ENCODE assay signal across 12 cellular contexts in genomic region chr22:46515208-46516111, GRCh38. TPM values are rescaled to one million over a fixed set of nuclear protein-coding genes. Genes with fewer than 3 reads are reported as not detected.
DNase-seq lines count a peak whose midpoint lies in the region; ATAC-seq lines count a peak whose summit lies in the region.
"Had no signal": no experiment of that assay in that cellular context is flagged by ENCODE, and none has a peak within 500 bp of the region (broad histone marks: within the 10 kb centered on the region; RNA-seq: fewer than 3 reads in every experiment).

No MANE protein-coding gene starts in this region.

- H3K36me3 Mint-ChIP-seq in natural killer cell treated with Interleukin-12 subunit alpha and Interleukin-12 subunit beta and Interleukin-15 and Interleukin-18, amount 100 ng/mL, for 72 hours, result no peaks in the 10 kb centered on the region

- peak; percentile 58 for ATAC-seq in stimulated activated naive CD8-positive, alpha-beta T cell treated with anti-CD3 and anti-CD28 coated beads, Interleukin-15, Interleukin-2, amounts not matched to agents 100 U/mL and 50 U/mL, for 24 hours
- no peak for ATAC-seq in stimulated activated naive CD8-positive, alpha-beta T cell treated with anti-CD3 and anti-CD28 coated beads, Interleukin-15, amount 100 ng/mL, for 72 hours
- ATAC-seq in GM19455 (IDR thresholded peaks at IDR 0.05; ENCODE audit: unreplicated experiment) (no peak), GM18907 (IDR thresholded peaks at IDR 0.05; ENCODE audit: unreplicated experiment) (no peak), GM19397 (IDR thresholded peaks at IDR 0.05; ENCODE audit: unreplicated experiment) (no peak)
- no peak for ATAC-seq in natural killer cell treated with Interleukin-12 subunit alpha and Interleukin-12 subunit beta and Interleukin-15 and Interleukin-18, amount 100 ng/mL, for 72 hours

- no peak overlapping the region for H3K4me3 Mint-ChIP-seq in stimulated activated naive CD8-positive, alpha-beta T cell treated with anti-CD3 and anti-CD28 coated beads, Interleukin-15, amount 100 ng/mL, for 72 hours
- H3K4me3 Mint-ChIP-seq in natural killer cell treated with Interleukin-12 subunit alpha and Interleukin-12 subunit beta and Interleukin-15 and Interleukin-18, amount 100 ng/mL, for 72 hours, result no peak overlapping the region
- H3K4me3 Mint-ChIP-seq: T-helper 1 cell treated with Interleukin-12 subunit alpha and Interleukin-12 subunit beta and Interleukin-4 antibody, amounts not matched to agents 30 μg/mL and 1 μg/mL, for 36 hours had no signal

- no peaks in the 10 kb centered on the region for H3K9me3 Mint-ChIP-seq in stimulated activated naive CD8-positive, alpha-beta T cell treated with anti-CD3 and anti-CD28 coated beads, Interleukin-15, amount 100 ng/mL, for 72 hours
- no peaks in the 10 kb centered on the region for H3K9me3 Mint-ChIP-seq in natural killer cell treated with Interleukin-12 subunit alpha and Interleukin-12 subunit beta and Interleukin-15 and Interleukin-18, amount 100 ng/mL, for 72 hours
- H3K9me3 Mint-ChIP-seq: T-helper 1 cell treated with Interleukin-12 subunit alpha and Interleukin-12 subunit beta and Interleukin-4 antibody, amounts not matched to agents 30 μg/mL and 1 μg/mL, for 36 hours had no signal

- peaks cover 14% of the 10 kb centered on the region for H3K4me1 Mint-ChIP-seq in stimulated activated naive CD8-positive, alpha-beta T cell treated with anti-CD3 and anti-CD28 coated beads, Interleukin-15, amount 100 ng/mL, for 72 hours
- no peaks in the 10 kb centered on the region for H3K4me1 Mint-ChIP-seq in natural killer cell treated with Interleukin-12 subunit alpha and Interleukin-12 subunit beta and Interleukin-15 and Interleukin-18, amount 100 ng/mL, for 72 hours (ENCODE audit: low read depth in 2 of 2)

- no peak overlapping the region for H3K27ac Mint-ChIP-seq in stimulated activated naive CD8-positive, alpha-beta T cell treated with anti-CD3 and anti-CD28 coated beads, Interleukin-15, amount 100 ng/mL, for 72 hours
- no peak overlapping the region for H3K27ac Mint-ChIP-seq in natural killer cell treated with Interleukin-12 subunit alpha and Interleukin-12 subunit beta and Interleukin-15 and Interleukin-18, amount 100 ng/mL, for 72 hours
- H3K27ac Mint-ChIP-seq: T-helper 1 cell treated with Interleukin-12 subunit alpha and Interleukin-12 subunit beta and Interleukin-4 antibody, amounts not matched to agents 30 μg/mL and 1 μg/mL, for 36 hours had no signal

- peaks cover 6% of the 10 kb centered on the region for H3K27me3 Mint-ChIP-seq in stimulated activated naive CD8-positive, alpha-beta T cell treated with anti-CD3 and anti-CD28 coated beads, Interleukin-15, amount 100 ng/mL, for 72 hours
- H3K27me3 Mint-ChIP-seq in natural killer cell treated with Interleukin-12 subunit alpha and Interleukin-12 subunit beta and Interleukin-15 and Interleukin-18, amount 100 ng/mL, for 72 hours, result no peaks in the 10 kb centered on the region

- no peak for DNase-seq in stimulated activated naive CD8-positive, alpha-beta T cell treated with anti-CD3 and anti-CD28 coated beads, Interleukin-15, Interleukin-2, amounts not matched to agents 100 U/mL and 50 U/mL, for 24 hours
- no peak for DNase-seq in stimulated activated naive CD8-positive, alpha-beta T cell treated with anti-CD3 and anti-CD28 coated beads, Interleukin-15, amount 100 ng/mL, for 72 hours
- DNase-seq in amniotic epithelial cell (ENCODE audit: low read depth) (peak; percentile 20), glomerular visceral epithelial cell (ENCODE audit: extremely low spot score) (peak; percentile 39)
- no peak for DNase-seq in natural killer cell treated with Interleukin-12 subunit alpha and Interleukin-12 subunit beta and Interleukin-15 and Interleukin-18, amount 100 ng/mL, for 72 hours (ENCODE audit: low spot score)
- DNase-seq: activated CD4-positive, alpha-beta T cell treated with anti-CD3 and anti-CD28 coated beads, Interleukin-2, amount 50 U/mL, for 4 hours; NCI-H1092 treated with DMSO at 0.1 percent for 48 hours; OCI-M1 had no signal

RNA-seq across cellular contexts. Expression of gene CELSR1, which starts 22.0 kb away (rescaled TPM):
- under 1 TPM; 0.14 to 0.45 TPM for total RNA-seq in natural killer cell treated with Interleukin-12 subunit alpha and Interleukin-12 subunit beta and Interleukin-15 and Interleukin-18, amount 100 ng/mL, for 72 hours

Comparison
In these comparisons a context has a peak if more than half of its experiments do, and no peak if none do; other contexts are left out.
1. DNase-seq: peak in amniotic epithelial cell (single experiment) and glomerular visceral epithelial cell (single experiment); none in stimulated activated naive CD8-positive, alpha-beta T cell treated with anti-CD3 and anti-CD28 coated beads, Interleukin-15, Interleukin-2, amounts not matched to agents 100 U/mL and 50 U/mL, for 24 hours (single experiment), stimulated activated naive CD8-positive, alpha-beta T cell treated with anti-CD3 and anti-CD28 coated beads, Interleukin-15, amount 100 ng/mL, for 72 hours (0 of 2) and natural killer cell treated with Interleukin-12 subunit alpha and Interleukin-12 subunit beta and Interleukin-15 and Interleukin-18, amount 100 ng/mL, for 72 hours (single experiment).